9 cellular contexts compared by ENCODE assay signal in genomic region chr2:43018179-43019024, GRCh38.
DNase-seq lines count a peak whose midpoint lies in the region; ATAC-seq and TF ChIP-seq lines count a peak whose summit lies in the region.
"Had no signal": no experiment of that assay in that cellular context is flagged by ENCODE, and none has a peak within 500 bp of the region (broad histone marks: within the 10 kb centered on the region; RNA-seq: fewer than 3 reads in every experiment).

No MANE protein-coding gene starts in this region.

- H3K4me2 ChIP-seq in trophoblast cell (ENCODE audit: low read length), result no peak overlapping the region

- H3K9me3 ChIP-seq in trophoblast cell (ENCODE audit: insufficient read depth, low read depth, low read length) (peaks cover 9% of the 10 kb centered on the region), WERI-Rb-1 (ENCODE audit: severe bottlenecking) (peaks cover 14% of the 10 kb centered on the region)

- H3K23ac ChIP-seq in trophoblast cell (ENCODE audit: low read length), result no peak overlapping the region

- H4K8ac ChIP-seq in trophoblast cell (ENCODE audit: low read depth, low read length), result peak overlapping the region; percentile 34

- no peak overlapping the region for H4K12ac ChIP-seq in trophoblast cell (ENCODE audit: low read depth, low read length)

- H3K79me1 ChIP-seq in trophoblast cell (ENCODE audit: low read length), result peaks cover 7% of the 10 kb centered on the region

- DNase-seq in CD1c-positive myeloid dendritic cell (ENCODE audit: extremely low spot score) (peak; percentile 74), SKM-1 treated with dmso at 0.1 percent for 144 hours (lab: John Stamatoyannopoulos, UW; ENCODE audit: unreplicated experiment) (peak; percentile 94), Right ventricle myocardium inferior (ENCODE audit: missing footprints) (peak; percentile 95), trophoblast cell (peak; percentile 81 to 91), KG1 (lab: John Stamatoyannopoulos, UW) (no peak), occipital lobe (lab: John Stamatoyannopoulos, UW) (no peak), NCI-H446 (lab: John Stamatoyannopoulos, UW) (no peak), WERI-Rb-1 (no peak)
- DNase-seq: NCI-H1417 had no signal

- no peak overlapping the region for H3K4ac ChIP-seq in trophoblast cell (ENCODE audit: low read depth, low read length)

- no peak for TF ChIP-seq CTCF in WERI-Rb-1 (IDR thresholded peaks at IDR 0.05; ENCODE audit: low read depth, low read length)

- peak overlapping the region; percentile 16 for H4K91ac ChIP-seq in trophoblast cell (ENCODE audit: low read depth, low read length)

- H3K4me1 ChIP-seq in trophoblast cell (ENCODE audit: control insufficient read depth in 1 of 2, insufficient read depth in 2 of 2, low read length in 2 of 2), result peaks cover 8 to 23% of the 10 kb centered on the region in 2 experiments

- no peak overlapping the region for H3K27ac ChIP-seq in trophoblast cell (ENCODE audit: low read depth, low read length)
- no peak overlapping the region for H3K27ac ChIP-seq in WERI-Rb-1

- peak; percentile 96 for ATAC-seq in Right ventricle myocardium inferior

- H2BK12ac ChIP-seq in trophoblast cell (ENCODE audit: low read length), result peak overlapping the region; percentile 29

- H3K27me3 ChIP-seq in trophoblast cell (ENCODE audit: insufficient read depth, low read length) (no peaks in the 10 kb centered on the region), WERI-Rb-1 (ENCODE audit: insufficient read depth, low read depth, severe bottlenecking) (no peaks in the 10 kb centered on the region)

- no peaks in the 10 kb centered on the region for H3K79me2 ChIP-seq in trophoblast cell (ENCODE audit: control insufficient read depth, insufficient read depth, low read length, poor library complexity)

- no peak overlapping the region for H3K14ac ChIP-seq in trophoblast cell (ENCODE audit: low read length)

- no peaks in the 10 kb centered on the region for H3K36me3 ChIP-seq in trophoblast cell (ENCODE audit: control insufficient read depth in 1 of 2, insufficient read depth in 2 of 2, low read length in 2 of 2)
- H3K36me3 ChIP-seq in WERI-Rb-1, result no peaks in the 10 kb centered on the region

- no CpG with 5 or more reads among the region's 11 CpGs for WGBS in trophoblast cell (ENCODE audit: extremely low coverage, insufficient coverage, insufficient read length)

- no peak overlapping the region for H3K18ac ChIP-seq in trophoblast cell (ENCODE audit: low read length)

- intact Hi-C loops in Right ventricle myocardium inferior (cut with DNase I), result loop anchor here (5.0 kb wide), 1 partner anchor 36 kb away; no protein-coding TSS in a partner anchor

- peak overlapping the region; percentile 65 for H2BK120ac ChIP-seq in trophoblast cell (ENCODE audit: insufficient read depth, low read length, poor library complexity)

- no peak overlapping the region for H2AK5ac ChIP-seq in trophoblast cell (ENCODE audit: low read length)

- no peak overlapping the region for H3K9ac ChIP-seq in trophoblast cell (ENCODE audit: low read length)

- H2BK5ac ChIP-seq in trophoblast cell (ENCODE audit: low read depth, low read length, poor library complexity), result peak overlapping the region; percentile 24

- no peak overlapping the region for H2AFZ ChIP-seq in trophoblast cell (ENCODE audit: insufficient read depth, low read length, poor library complexity)

- no peak overlapping the region for H3K4me3 ChIP-seq in trophoblast cell (ENCODE audit: low read depth, low read length)
- H3K4me3 ChIP-seq in WERI-Rb-1 (ENCODE audit: low read depth, low read length), result no peak overlapping the region

Comparison
In these comparisons a context has a peak if more than half of its experiments do, and no peak if none do; other contexts are left out.
1. DNase-seq: peak in CD1c-positive myeloid dendritic cell (single experiment), SKM-1 treated with dmso at 0.1 percent for 144 hours (single experiment), Right ventricle myocardium inferior (single experiment) and trophoblast cell (2 of 2); none in KG1 (single experiment), occipital lobe (single experiment), NCI-H446 (0 of 2) and WERI-Rb-1 (single experiment).